ENCODE assay signal across 29 cellular contexts in genomic region chr11:22733433-22733832, GRCh38.
"Had no signal": no experiment of that assay in that cellular context is flagged by ENCODE, and none has a peak within 500 bp of the region (broad histone marks: within the 10 kb centered on the region; RNA-seq: fewer than 3 reads in every experiment).

No MANE protein-coding gene starts in this region.

- H3K9ac ChIP-seq: neural progenitor cell, parathyroid adenoma had no signal

- ATAC-seq: activated naive CD8-positive, alpha-beta T cell treated with anti-CD3 and anti-CD28 coated beads, Interleukin-2, amount 50 U/mL, for 24 hours; activated T-cell treated with anti-CD3 and anti-CD28 coated beads, Interleukin-2, amount 50 U/mL, for 4 hours; lower lobe of right lung; naive thymus-derived CD8-positive, alpha-beta T cell; stimulated activated memory B cell treated with anti-CD40 and anti-IgM and Interleukin-4, amounts not matched to agents 10 μg/mL and 1 μg/mL and 100 μg/mL, for 72 hours; stimulated activated naive CD8-positive, alpha-beta T cell treated with anti-CD3 and anti-CD28 coated beads, Interleukin-15, amount 100 ng/mL, for 72 hours had no signal

- H3K27ac ChIP-seq: esophagus muscularis mucosa, lower lobe of right lung, neural progenitor cell, parathyroid adenoma, sigmoid colon, uterus had no signal

- H3K4me2 ChIP-seq: neural progenitor cell, smooth muscle cell had no signal

- DNase-seq: activated CD4-positive, alpha-beta memory T cell treated with anti-CD3 and anti-CD28 coated beads, Interleukin-2, amount 10 ng/mL, durations not matched to agents 7 days and 5 days; activated CD4-positive, alpha-beta T cell treated with anti-CD3 and anti-CD28 coated beads for 1 hour; activated CD4-positive, alpha-beta T cell treated with anti-CD3 and anti-CD28 coated beads, Interleukin-2, amount 10 ng/mL, durations not matched to agents 7 days and 5 days; activated CD8-positive, alpha-beta memory T cell treated with anti-CD3 and anti-CD28 coated beads, Interleukin-2, amount 50 U/mL, for 48 hours; activated naive CD8-positive, alpha-beta T cell treated with anti-CD3 and anti-CD28 coated beads, Interleukin-2, amount 50 U/mL, for 24 hours; activated T-cell treated with anti-CD3 and anti-CD28 coated beads, Interleukin-2, amount 50 U/mL, for 4 hours; amygdala; central memory CD4-positive, alpha-beta T cell; dermis blood vessel endothelial cell; effector CD4-positive, alpha-beta T cell; foreskin melanocyte; islet precursor cell; lower lobe of right lung; mesenchymal stem cell; naive thymus-derived CD8-positive, alpha-beta T cell; occipital lobe; sigmoid colon; stimulated activated CD4-positive, alpha-beta T cell treated with anti-CD3 and anti-CD28 coated beads, Interleukin-1b, Interleukin-23, amount 100 ng/mL, for 48 hours; stimulated activated CD4-positive, alpha-beta T cell treated with anti-CD3 and anti-CD28 coated beads, Interleukin-4, amount 100 ng/mL, for 4 hours; stimulated activated CD8-positive, alpha-beta memory T cell treated with anti-CD3 and anti-CD28 coated beads, Interleukin-4, amount 100 ng/mL, for 48 hours; stimulated activated naive CD8-positive, alpha-beta T cell treated with anti-CD3 and anti-CD28 coated beads, Interleukin-15, amount 100 ng/mL, for 72 hours; substantia nigra; T-helper 9 cell; uterus had no signal

- H2AFZ ChIP-seq: neural progenitor cell, parathyroid adenoma had no signal

- H3K27me3 ChIP-seq: esophagus muscularis mucosa, neural progenitor cell, sigmoid colon, uterus had no signal

- H3K4me3 ChIP-seq: esophagus muscularis mucosa, lower lobe of right lung, neural progenitor cell, sigmoid colon, smooth muscle cell, uterus had no signal

- H3K9me3 ChIP-seq: esophagus muscularis mucosa, lower lobe of right lung, sigmoid colon, uterus had no signal

- H3K36me3 ChIP-seq: esophagus muscularis mucosa, lower lobe of right lung, neural progenitor cell, sigmoid colon, uterus had no signal

- H3K79me2 ChIP-seq: parathyroid adenoma had no signal
